14 cellular contexts compared by ENCODE assay signal in genomic region chr10:30155401-30155800, GRCh38.
A peak's percentile ranks its signal among the peaks of the same experiment; 100 is the strongest.
DNase-seq lines count a peak whose midpoint lies in the region; ATAC-seq and TF ChIP-seq lines count a peak whose summit lies in the region.
"Had no signal": no experiment of that assay in that cellular context is flagged by ENCODE, and none has a peak within 500 bp of the region (broad histone marks: within the 10 kb centered on the region; RNA-seq: fewer than 3 reads in every experiment).

No MANE protein-coding gene starts in this region.

- peak; percentile 56 for DNase-seq in AG20443 (ENCODE audit: low spot score)
- peak; percentile 85 for DNase-seq in astrocyte of the spinal cord (ENCODE audit: low read depth, low spot score)
- peak; percentile 92 to 93 for DNase-seq in lung microvascular endothelial cell (ENCODE audit: low read depth in 2 of 2)
- no peak for DNase-seq in cerebellum (ENCODE audit: low spot score)
- DNase-seq: DMS79 treated with DMSO at 0.1 percent for 48 hours; immature natural killer cell; NCI-H2107; stimulated activated CD4-positive, alpha-beta T cell treated with anti-CD3 and anti-CD28 coated beads, Interleukin-4, amount 100 ng/mL, for 24 hours had no signal

- no peak overlapping the region for H3K4me3 ChIP-seq in astrocyte of the spinal cord (ENCODE audit: low read depth, low read length)
- H3K4me3 ChIP-seq: HAP-1 had no signal

- ATAC-seq in GM19351 (IDR thresholded peaks at IDR 0.05; ENCODE audit: unreplicated experiment): peak; percentile 47
- ATAC-seq in GM18511 (IDR thresholded peaks at IDR 0.05; ENCODE audit: unreplicated experiment): no peak
- no peak for ATAC-seq in GM21390 (IDR thresholded peaks at IDR 0.05; ENCODE audit: unreplicated experiment)
- ATAC-seq in GM19328 (IDR thresholded peaks at IDR 0.05; ENCODE audit: unreplicated experiment): no peak
- ATAC-seq: stimulated activated effector memory CD8-positive, alpha-beta T cell treated with anti-CD3 and anti-CD28 coated beads, Interleukin-12 subunit alpha, Interleukin-12 subunit beta, amount 100 ng/mL, for 72 hours had no signal

- in situ Hi-C loops in astrocyte of the spinal cord (cut with HindIII; ENCODE audit: low sequenced_read_pairs): no loop called here

- TF ChIP-seq CTCF in astrocyte of the spinal cord (IDR thresholded peaks at IDR 0.05; ENCODE audit: low read depth, low read length): no peak
